ENCODE assay signal across 39 cellular contexts in genomic region chr6:301526-301925, GRCh38.
"Had no signal": no experiment of that assay in that cellular context is flagged by ENCODE, and none has a peak within 500 bp of the region (broad histone marks: within the 10 kb centered on the region; RNA-seq: fewer than 3 reads in every experiment).

No MANE protein-coding gene starts in this region.

- H3K9me3 Mint-ChIP-seq: activated naive CD4-positive, alpha-beta T cell treated with anti-CD3 and anti-CD28 coated beads for 36 hours; activated naive CD4-positive, alpha-beta T cell treated with anti-CD3 and anti-CD28 coated beads, Interleukin-2, amount 10 ng/mL, durations not matched to agents 7 days and 5 days; activated naive CD4-positive, alpha-beta T cell treated with anti-CD3 and anti-CD28 coated beads, Interleukin-2, amount 50 U/mL, for 24 hours; activated naive CD4-positive, alpha-beta T cell treated with anti-CD3 and anti-CD28 coated beads, Interleukin-2, amount 50 U/mL, for 72 hours; activated naive CD8-positive, alpha-beta T cell treated with anti-CD3 and anti-CD28 coated beads for 36 hours; activated naive CD8-positive, alpha-beta T cell treated with anti-CD3 and anti-CD28 coated beads, Interleukin-2, amount 10 ng/mL, durations not matched to agents 7 days and 5 days; activated naive CD8-positive, alpha-beta T cell treated with anti-CD3 and anti-CD28 coated beads, Interleukin-2, amount 50 U/mL, for 24 hours; activated T-cell treated with anti-CD3 and anti-CD28 coated beads, Interleukin-2, amount 50 U/mL, for 24 hours; activated T-cell treated with anti-CD3 and anti-CD28 coated beads, Interleukin-2, amount 50 U/mL, for 4 hours; activated T-cell treated with anti-CD3 and anti-CD28 coated beads, Interleukin-2, amount 50 U/mL, for 72 hours; activated T-helper 1 cell treated with anti-CD3 and anti-CD28 coated beads, Interleukin-12 subunit alpha, Interleukin-12 subunit beta, Interleukin-2, Interleukin-4 antibody, amounts not matched to agents 30 ng/mL and 10 ng/mL and 1 ng/mL, durations not matched to agents 14 hours and 24 hours and 36 hours; activated T-helper 2 cell treated with anti-CD3 and anti-CD28 coated beads, Interferon-gamma antibody, Interleukin-2, Interleukin-4, amounts not matched to agents 10 μg/mL and 5 μg/mL and 100 μg/mL, durations not matched to agents 14 hours and 24 hours and 36 hours; central memory CD8-positive, alpha-beta T cell had no signal

- H3K4me1 ChIP-seq: breast epithelium had no signal

- H3K36me3 ChIP-seq: adrenal gland, brain microvascular endothelial cell, breast epithelium, cardiac muscle cell had no signal

- DNase-seq: activated effector memory CD4-positive, alpha-beta T cell treated with anti-CD3 and anti-CD28 coated beads, Interleukin-2, amount 50 U/mL, for 16 hours; activated effector memory CD4-positive, alpha-beta T cell treated with Interleukin-2 at 50 U/mL for 16 hours; activated gamma-delta T cell; activated gamma-delta T cell treated with Interleukin-2 at 50 U/mL for 16 hours; activated naive CD4-positive, alpha-beta T cell; activated naive CD4-positive, alpha-beta T cell treated with anti-CD3 and anti-CD28 coated beads for 36 hours; activated naive CD4-positive, alpha-beta T cell treated with anti-CD3 and anti-CD28 coated beads, Interleukin-2, amount 10 ng/mL, durations not matched to agents 7 days and 5 days; activated naive CD4-positive, alpha-beta T cell treated with anti-CD3 and anti-CD28 coated beads, Interleukin-2, amount 50 U/mL, for 16 hours; activated naive CD4-positive, alpha-beta T cell treated with Interleukin-2 at 50 U/mL for 16 hours; activated naive CD8-positive, alpha-beta T cell treated with anti-CD3 and anti-CD28 coated beads for 36 hours; activated naive CD8-positive, alpha-beta T cell treated with anti-CD3 and anti-CD28 coated beads, Interleukin-2, amount 10 ng/mL, durations not matched to agents 7 days and 5 days; activated naive CD8-positive, alpha-beta T cell treated with anti-CD3 and anti-CD28 coated beads, Interleukin-2, amount 50 U/mL, for 24 hours; activated T-cell treated with anti-CD3 and anti-CD28 coated beads for 4 hours; activated T-cell treated with anti-CD3 and anti-CD28 coated beads, Interleukin-2, amount 50 U/mL, for 1 hour; activated T-cell treated with anti-CD3 and anti-CD28 coated beads, Interleukin-2, amount 50 U/mL, for 4 hours; activated T-cell treated with anti-CD3 and anti-CD28 coated beads, Interleukin-2, amount 50 U/mL, for 48 hours; activated T-cell treated with anti-CD3 and anti-CD28 coated beads, Interleukin-2, amount 50 U/mL, for 72 hours; adrenal gland; amniotic stem cell; amygdala; anterior cingulate cortex; aorta; body of pancreas; brain microvascular endothelial cell; caudate nucleus; central memory CD4-positive, alpha-beta T cell; cerebellar nuclear complex had no signal

- H3K9me3 ChIP-seq: adrenal gland, ascending aorta, body of pancreas, breast epithelium had no signal

- H3K4me1 Mint-ChIP-seq: activated naive CD8-positive, alpha-beta T cell treated with anti-CD3 and anti-CD28 coated beads, Interleukin-2, amount 50 U/mL, for 24 hours; activated T-helper 17 cell treated with anti-CD3 and anti-CD28 coated beads, Interleukin-2, amount 50 U/mL, for 72 hours had no signal

- H3K4me3 ChIP-seq: adrenal gland, ascending aorta, body of pancreas, breast epithelium, cardiac muscle cell had no signal

- H3K27ac ChIP-seq: adrenal gland, ascending aorta, body of pancreas, brain microvascular endothelial cell, breast epithelium, cardiac muscle cell had no signal

- H3K27me3 Mint-ChIP-seq: activated naive CD4-positive, alpha-beta T cell treated with anti-CD3 and anti-CD28 coated beads, Interleukin-2, amount 10 ng/mL, durations not matched to agents 7 days and 5 days; activated naive CD4-positive, alpha-beta T cell treated with anti-CD3 and anti-CD28 coated beads, Interleukin-2, amount 50 U/mL, for 24 hours; activated naive CD8-positive, alpha-beta T cell; activated naive CD8-positive, alpha-beta T cell treated with anti-CD3 and anti-CD28 coated beads for 36 hours; activated naive CD8-positive, alpha-beta T cell treated with anti-CD3 and anti-CD28 coated beads, Interleukin-2, amount 10 ng/mL, durations not matched to agents 7 days and 5 days; activated naive CD8-positive, alpha-beta T cell treated with anti-CD3 and anti-CD28 coated beads, Interleukin-2, amount 50 U/mL, for 24 hours; activated T-cell treated with anti-CD3 and anti-CD28 coated beads, Interleukin-2, amount 50 U/mL, for 24 hours; activated T-helper 17 cell treated with anti-CD3 and anti-CD28 coated beads, Interleukin-2, amount 50 U/mL, for 72 hours; brain; central memory CD8-positive, alpha-beta T cell had no signal

- H3K27ac Mint-ChIP-seq: activated naive CD4-positive, alpha-beta T cell treated with anti-CD3 and anti-CD28 coated beads for 36 hours; activated naive CD4-positive, alpha-beta T cell treated with anti-CD3 and anti-CD28 coated beads, Interleukin-2, amount 10 ng/mL, durations not matched to agents 7 days and 5 days; activated naive CD4-positive, alpha-beta T cell treated with anti-CD3 and anti-CD28 coated beads, Interleukin-2, amount 50 U/mL, for 24 hours; activated naive CD4-positive, alpha-beta T cell treated with anti-CD3 and anti-CD28 coated beads, Interleukin-2, amount 50 U/mL, for 72 hours; activated naive CD8-positive, alpha-beta T cell; activated naive CD8-positive, alpha-beta T cell treated with anti-CD3 and anti-CD28 coated beads for 36 hours; activated naive CD8-positive, alpha-beta T cell treated with anti-CD3 and anti-CD28 coated beads, Interleukin-2, amount 10 ng/mL, durations not matched to agents 7 days and 5 days; activated naive CD8-positive, alpha-beta T cell treated with anti-CD3 and anti-CD28 coated beads, Interleukin-2, amount 50 U/mL, for 24 hours; activated T-cell treated with anti-CD3 and anti-CD28 coated beads, Interleukin-2, amount 50 U/mL, for 24 hours; activated T-cell treated with anti-CD3 and anti-CD28 coated beads, Interleukin-2, amount 50 U/mL, for 72 hours; activated T-helper 1 cell treated with anti-CD3 and anti-CD28 coated beads, Interleukin-12 subunit alpha, Interleukin-12 subunit beta, Interleukin-2, Interleukin-4 antibody, amounts not matched to agents 30 ng/mL and 10 ng/mL and 1 ng/mL, durations not matched to agents 14 hours and 24 hours and 36 hours; activated T-helper 17 cell treated with anti-CD3 and anti-CD28 coated beads, Interleukin-2, amount 50 U/mL, for 72 hours; activated T-helper 2 cell treated with anti-CD3 and anti-CD28 coated beads, Interferon-gamma antibody, Interleukin-2, Interleukin-4, amounts not matched to agents 10 μg/mL and 5 μg/mL and 100 μg/mL, durations not matched to agents 14 hours and 24 hours and 36 hours; brain had no signal

- H3K4me3 Mint-ChIP-seq: activated naive CD4-positive, alpha-beta T cell treated with anti-CD3 and anti-CD28 coated beads for 36 hours; activated naive CD4-positive, alpha-beta T cell treated with anti-CD3 and anti-CD28 coated beads, Interleukin-2, amount 10 ng/mL, durations not matched to agents 7 days and 5 days; activated naive CD4-positive, alpha-beta T cell treated with anti-CD3 and anti-CD28 coated beads, Interleukin-2, amount 50 U/mL, for 24 hours; activated naive CD8-positive, alpha-beta T cell; activated naive CD8-positive, alpha-beta T cell treated with anti-CD3 and anti-CD28 coated beads for 36 hours; activated naive CD8-positive, alpha-beta T cell treated with anti-CD3 and anti-CD28 coated beads, Interleukin-2, amount 10 ng/mL, durations not matched to agents 7 days and 5 days; activated naive CD8-positive, alpha-beta T cell treated with anti-CD3 and anti-CD28 coated beads, Interleukin-2, amount 50 U/mL, for 24 hours; activated T-cell treated with anti-CD3 and anti-CD28 coated beads, Interleukin-2, amount 50 U/mL, for 24 hours; activated T-cell treated with anti-CD3 and anti-CD28 coated beads, Interleukin-2, amount 50 U/mL, for 4 hours; activated T-cell treated with anti-CD3 and anti-CD28 coated beads, Interleukin-2, amount 50 U/mL, for 72 hours; activated T-helper 1 cell treated with anti-CD3 and anti-CD28 coated beads, Interleukin-12 subunit alpha, Interleukin-12 subunit beta, Interleukin-2, Interleukin-4 antibody, amounts not matched to agents 30 ng/mL and 10 ng/mL and 1 ng/mL, durations not matched to agents 14 hours and 24 hours and 36 hours; activated T-helper 17 cell treated with anti-CD3 and anti-CD28 coated beads, Interleukin-2, amount 50 U/mL, for 72 hours; brain; central memory CD8-positive, alpha-beta T cell had no signal

- H3K27me3 ChIP-seq: adrenal gland, ascending aorta, body of pancreas, brain microvascular endothelial cell, breast epithelium, cardiac muscle cell had no signal

- H3K36me3 Mint-ChIP-seq: activated naive CD4-positive, alpha-beta T cell treated with anti-CD3 and anti-CD28 coated beads, Interleukin-2, amount 50 U/mL, for 24 hours; activated naive CD4-positive, alpha-beta T cell treated with anti-CD3 and anti-CD28 coated beads, Interleukin-2, amount 50 U/mL, for 72 hours; brain had no signal
